18 cellular contexts compared by ENCODE assay signal in the genomic region with DNA sequence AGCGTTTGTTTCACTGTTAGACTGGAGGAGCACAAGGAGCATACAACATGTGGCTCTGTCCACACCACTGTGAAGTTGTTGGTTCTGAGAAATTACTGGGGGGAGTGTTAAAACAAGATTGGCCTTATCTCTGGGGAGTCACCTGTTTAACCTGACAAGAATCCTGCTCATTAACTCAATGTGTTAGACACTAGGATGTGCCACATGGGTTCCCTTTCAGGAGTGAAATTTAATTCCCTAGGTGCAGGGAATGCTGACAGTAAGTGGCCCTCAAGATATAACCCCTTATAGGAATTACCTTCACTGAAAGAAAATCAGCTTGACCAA.
"Had no signal": no experiment of that assay in that cellular context is flagged by ENCODE, and none has a peak within 500 bp of the region (broad histone marks: within the 10 kb centered on the region; RNA-seq: fewer than 3 reads in every experiment).

No MANE protein-coding gene starts in this region.

- H3K9me3 Mint-ChIP-seq: activated naive CD4-positive, alpha-beta T cell treated with anti-CD3 and anti-CD28 coated beads for 36 hours; activated naive CD8-positive, alpha-beta T cell treated with anti-CD3 and anti-CD28 coated beads, Interleukin-2, amount 50 U/mL, for 24 hours; activated T-helper 17 cell treated with anti-CD3 and anti-CD28 coated beads, Interleukin-2, amount 50 U/mL, for 72 hours; effector memory CD8-positive, alpha-beta T cell; nephron progenitor cell; T-cell had no signal

- ATAC-seq: activated naive CD8-positive, alpha-beta T cell treated with anti-CD3 and anti-CD28 coated beads, Interleukin-2, amount 50 U/mL, for 24 hours; activated T-helper 17 cell treated with anti-CD3 and anti-CD28 coated beads, Interleukin-2, amount 50 U/mL, for 72 hours; effector memory CD8-positive, alpha-beta T cell; left ventricle myocardium superior; right cardiac atrium; T-cell had no signal

- DNase-seq: activated CD4-positive, alpha-beta T cell treated with anti-CD3 and anti-CD28 coated beads, Interleukin-2, amount 50 U/mL, for 48 hours; activated naive CD4-positive, alpha-beta T cell treated with anti-CD3 and anti-CD28 coated beads for 36 hours; activated naive CD8-positive, alpha-beta T cell treated with anti-CD3 and anti-CD28 coated beads, Interleukin-2, amount 50 U/mL, for 24 hours; aorta; dermis blood vessel endothelial cell; effector memory CD8-positive, alpha-beta T cell; hippocampal formation; kidney; left ventricle myocardium superior; mesendoderm; nephron progenitor cell; occipital lobe; right cardiac atrium; SK-N-SH; stomach; T-cell; T-helper 9 cell had no signal

- H3K4me3 Mint-ChIP-seq: activated naive CD4-positive, alpha-beta T cell treated with anti-CD3 and anti-CD28 coated beads for 36 hours; activated naive CD8-positive, alpha-beta T cell treated with anti-CD3 and anti-CD28 coated beads, Interleukin-2, amount 50 U/mL, for 24 hours; activated T-helper 17 cell treated with anti-CD3 and anti-CD28 coated beads, Interleukin-2, amount 50 U/mL, for 72 hours; effector memory CD8-positive, alpha-beta T cell; nephron progenitor cell; T-cell had no signal

- H3K36me3 Mint-ChIP-seq: T-cell had no signal

- H3K27me3 ChIP-seq: stomach had no signal

- H3K9me3 ChIP-seq: SK-N-SH, stomach had no signal

- H3K4me3 ChIP-seq: stomach had no signal

- H3K27ac Mint-ChIP-seq: activated naive CD4-positive, alpha-beta T cell treated with anti-CD3 and anti-CD28 coated beads for 36 hours; activated naive CD8-positive, alpha-beta T cell treated with anti-CD3 and anti-CD28 coated beads, Interleukin-2, amount 50 U/mL, for 24 hours; activated T-helper 17 cell treated with anti-CD3 and anti-CD28 coated beads, Interleukin-2, amount 50 U/mL, for 72 hours; effector memory CD8-positive, alpha-beta T cell; T-cell had no signal
